Comparison of ENCODE assay signal across 1 cellular context in the genomic region with DNA sequence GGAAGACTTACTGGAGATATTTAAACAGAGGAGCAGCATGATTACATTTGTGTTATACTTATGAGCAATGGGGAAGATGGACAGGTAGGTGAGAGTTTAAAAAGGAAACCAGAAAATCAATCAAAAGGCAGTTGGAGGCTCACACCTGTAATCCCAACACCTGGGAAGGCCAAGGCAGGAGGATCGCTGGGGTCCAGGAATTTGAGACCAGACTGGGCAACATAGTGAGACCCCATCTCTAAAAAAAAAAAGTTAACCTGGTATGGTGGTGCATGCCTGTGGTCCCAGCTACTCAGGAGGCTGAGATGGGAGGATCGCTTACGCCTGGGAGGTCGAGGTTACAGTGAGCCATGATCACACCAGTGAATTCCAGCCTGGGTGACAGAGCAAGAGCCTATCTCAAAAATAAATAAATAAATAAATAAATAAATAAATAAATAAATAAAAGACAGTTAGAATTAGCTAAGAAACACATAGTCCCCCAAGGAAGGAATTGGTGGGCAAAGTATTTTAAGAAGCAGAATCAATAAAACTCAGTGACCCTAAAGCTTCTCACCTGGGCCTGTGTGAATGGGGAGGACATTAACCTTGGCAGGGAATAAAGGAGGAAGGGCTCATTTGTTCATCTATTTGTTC.
TF ChIP-seq lines count a peak whose summit lies in the region.

No MANE protein-coding gene starts in this region.

TF ChIP-seq in H1, 55 proteins besides CTCF, POLR2A, EP300 and RAD21:
- TF ChIP-seq HDAC6 (IDR thresholded peaks at IDR 0.05; ENCODE audit: low read depth, low read length): no peak
- no peak for TF ChIP-seq SUZ12 (IDR thresholded peaks at IDR 0.05; ENCODE audit: low read length)
